8 cellular contexts compared by ENCODE assay signal in the genomic region with DNA sequence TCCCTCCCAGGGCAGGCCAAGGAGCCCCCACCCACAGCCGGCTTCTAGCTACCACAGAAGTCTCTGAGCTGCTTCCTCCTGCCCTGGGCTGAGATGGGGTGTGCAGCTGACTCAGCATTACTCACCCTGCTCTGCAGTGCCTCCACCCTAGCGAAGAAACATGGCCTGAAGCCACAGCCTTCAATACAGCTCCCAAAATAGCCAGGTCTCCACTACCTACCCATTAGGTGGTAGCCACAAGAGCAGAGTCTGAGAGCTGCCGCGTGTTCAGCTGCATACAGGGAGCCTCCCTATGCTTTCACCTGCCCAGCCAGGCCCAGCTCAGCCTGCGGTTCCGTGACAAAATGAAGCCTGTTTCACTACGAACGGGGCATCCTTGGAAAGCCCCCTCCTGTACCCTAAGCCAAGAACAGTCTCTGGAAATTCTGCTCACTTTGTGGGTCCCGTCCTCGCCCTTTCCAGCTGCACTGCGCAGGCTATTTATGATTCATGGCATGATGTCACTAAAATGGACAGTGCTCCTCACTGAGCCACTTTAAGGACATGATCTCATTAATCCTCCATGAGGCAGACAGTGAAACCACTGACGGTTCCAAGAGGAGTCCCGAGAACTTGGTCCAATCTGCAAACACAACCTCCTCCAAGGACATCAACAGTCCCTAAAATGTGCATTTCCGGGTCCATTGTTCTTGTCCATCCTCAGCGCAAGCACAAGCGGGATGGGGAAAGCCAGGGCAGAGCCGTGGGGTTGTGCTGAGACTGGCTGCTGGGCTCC. TPM values are rescaled to one million over a fixed set of nuclear protein-coding genes. Genes with fewer than 3 reads are reported as not detected.
DNase-seq lines count a peak whose midpoint lies in the region; ATAC-seq and TF ChIP-seq lines count a peak whose summit lies in the region.

No MANE protein-coding gene starts in this region.

- peak; percentile 46 to 89 (median 76) for DNase-seq in CD8-positive, alpha-beta T cell
- DNase-seq in activated T-cell treated with anti-CD3 and anti-CD28 coated beads for 1 hour (ENCODE audit: low read depth) (peak; percentile 62), epithelial cell of prostate (ENCODE audit: low read depth, low spot score) (peak; percentile 85), non-pigmented ciliary epithelial cell (ENCODE audit: low read depth) (peak; percentile 82), superior temporal gyrus (ENCODE audit: extremely low spot score) (peak; percentile 71), NCI-H1694 (lab: John Stamatoyannopoulos, UW) (no peak)

- peak overlapping the region; percentile 37 for H3K4me3 Mint-ChIP-seq in CD8-positive, alpha-beta T cell

- H3K9ac ChIP-seq in Loucy (ENCODE audit: low read depth, low read length, poor library complexity, severe bottlenecking) = peak overlapping the region; percentile 30

- peaks cover 94% of the 10 kb centered on the region for H3K4me1 ChIP-seq in CD8-positive, alpha-beta T cell (ENCODE audit: insufficient read depth, low read length)
- H3K4me1 ChIP-seq in Loucy (ENCODE audit: insufficient read depth, low read length, poor library complexity, severe bottlenecking) = peaks cover 73% of the 10 kb centered on the region

- H3K27me3 ChIP-seq in CD8-positive, alpha-beta T cell (ENCODE audit: insufficient read depth, low read length) = no peaks in the 10 kb centered on the region
- H3K27me3 ChIP-seq in Loucy (ENCODE audit: insufficient read depth, low read length, poor library complexity, severe bottlenecking) = no peaks in the 10 kb centered on the region

- H3K79me2 ChIP-seq in Loucy (ENCODE audit: insufficient read depth, low read length) = peaks cover 85% of the 10 kb centered on the region

- H3K4me3 ChIP-seq in CD8-positive, alpha-beta T cell (ENCODE audit: low read depth, low read length) = no peak overlapping the region
- no peak overlapping the region for H3K4me3 ChIP-seq in Loucy (ENCODE audit: low read length, poor library complexity, severe bottlenecking)

- peak overlapping the region; percentile 87 for H3K27ac Mint-ChIP-seq in CD8-positive, alpha-beta T cell

- intact Hi-C loops in CD8-positive, alpha-beta T cell (cut with DNase I, micrococcal nuclease) = loop anchor here (1.0 to 10.0 kb wide), 6 partner anchors 10 to 438 kb away; a partner anchor contains a TSS

- POLR2A ChIA-PET in CD8-positive, alpha-beta T cell (lab: Charles Lee) = interaction anchor here (1.1 to 3.5 kb wide), 6 partner anchors 8 to 76 kb away, joined by 3 to 54 read pairs (median 14); a partner anchor contains a TSS

- no peaks in the 10 kb centered on the region for H3K9me2 ChIP-seq in Loucy (replicated peaks; ENCODE audit: low read depth, low read length)

- peaks cover 94% of the 10 kb centered on the region for H3K36me3 Mint-ChIP-seq in CD8-positive, alpha-beta T cell

- H3K9me3 ChIP-seq in CD8-positive, alpha-beta T cell (ENCODE audit: low read length) = no peaks in the 10 kb centered on the region
- H3K9me3 ChIP-seq in Loucy (ENCODE audit: insufficient read depth, low read depth, low read length) = no peaks in the 10 kb centered on the region

- no peak overlapping the region for H2AFZ ChIP-seq in Loucy (ENCODE audit: low read length)

- peaks cover 73% of the 10 kb centered on the region for H3K36me3 ChIP-seq in CD8-positive, alpha-beta T cell (ENCODE audit: insufficient read depth, low read length)
- peaks cover 88% of the 10 kb centered on the region for H3K36me3 ChIP-seq in Loucy (ENCODE audit: insufficient read depth, low read length)

- CTCF ChIA-PET in CD8-positive, alpha-beta T cell (lab: Charles Lee) = interaction anchor here (0.8 to 1.4 kb wide), 5 partner anchors 13 to 308 kb away, joined by 3 read pairs; no protein-coding TSS in a partner anchor

- no peaks in the 10 kb centered on the region for H3K9me3 Mint-ChIP-seq in CD8-positive, alpha-beta T cell

- ATAC-seq in CD8-positive, alpha-beta T cell = peak; percentile 75
- ATAC-seq in GM21737 (IDR thresholded peaks at IDR 0.05; ENCODE audit: unreplicated experiment) = peak; percentile 68

- H3K27ac ChIP-seq in CD8-positive, alpha-beta T cell (ENCODE audit: low read depth, low read length) = peak overlapping the region; percentile 38
- peak overlapping the region; percentile 86 for H3K27ac ChIP-seq in epithelial cell of prostate

- H3K4me1 Mint-ChIP-seq in CD8-positive, alpha-beta T cell (ENCODE audit: low read depth) = peaks cover 94% of the 10 kb centered on the region

- TF ChIP-seq CTCF in CD8-positive, alpha-beta T cell (IDR thresholded peaks at IDR 0.05) = no peak
- no peak for TF ChIP-seq CTCF in Loucy (conservative IDR thresholded peaks at IDR 0.05; ENCODE audit: low read length)

- H3K4me2 ChIP-seq in Loucy (ENCODE audit: low read depth, low read length, poor library complexity, severe bottlenecking) = peak overlapping the region; percentile 76

- peaks cover 16% of the 10 kb centered on the region for H3F3A ChIP-seq in Loucy (ENCODE audit: low read depth)

- H3K27me3 Mint-ChIP-seq in CD8-positive, alpha-beta T cell (ENCODE audit: low read depth) = no peaks in the 10 kb centered on the region

- peaks cover 83% of the 10 kb centered on the region for H4K20me1 ChIP-seq in Loucy (ENCODE audit: insufficient read depth, low read length, poor library complexity, severe bottlenecking)

RNA-seq across cellular contexts. Expression of a gene that starts 20.2 kb away (rescaled TPM):
- 100 to 1,000 TPM; 220 to 224 TPM for total RNA-seq in CD8-positive, alpha-beta T cell
